In the genomic region with DNA sequence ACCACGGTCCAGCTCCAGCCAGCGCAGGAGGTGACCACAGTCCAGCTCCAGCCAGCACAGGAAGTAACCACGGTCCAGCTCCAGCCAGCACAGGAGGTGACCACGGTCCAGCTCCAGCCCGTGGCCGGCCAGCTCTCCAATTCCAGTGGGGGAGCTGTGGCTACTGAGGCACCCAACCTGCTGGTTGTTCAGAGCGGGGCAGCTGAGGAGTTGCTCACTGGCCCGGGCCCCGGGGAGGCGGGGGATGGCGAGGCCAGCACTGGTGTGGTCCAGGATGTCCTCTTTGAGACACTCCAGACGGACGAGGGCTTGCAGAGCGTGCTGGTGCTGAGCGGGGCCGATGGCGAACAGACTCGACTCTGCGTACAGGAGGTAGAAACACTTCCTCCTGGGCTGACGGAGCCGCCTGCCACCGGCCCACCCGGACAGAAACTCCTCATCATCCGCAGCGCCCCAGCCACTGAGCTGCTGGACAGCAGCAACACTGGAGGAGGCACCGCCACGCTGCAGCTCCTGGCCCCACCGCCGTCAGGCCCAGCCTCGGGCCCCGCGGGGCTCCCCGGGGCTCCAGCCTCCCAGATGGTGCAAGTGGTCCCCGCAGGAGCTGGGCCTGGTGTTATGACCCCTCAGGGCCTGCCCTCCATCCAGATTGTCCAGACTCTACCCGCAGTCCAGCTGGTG, we compare ENCODE assay signal across 1 cellular context.
TF ChIP-seq lines count a peak whose summit lies in the region.

No MANE protein-coding gene starts in this region.

TF ChIP-seq in A549, 52 proteins besides CTCF, POLR2A, EP300 and RAD21:
- TF ChIP-seq ZSCAN20 (CRISPR knock-in tag; IDR thresholded peaks at IDR 0.05) = no peak
- no peak for TF ChIP-seq EHMT2 (IDR thresholded peaks at IDR 0.05; ENCODE audit: low read depth)
- no peak for TF ChIP-seq ZFP36 (IDR thresholded peaks at IDR 0.05; ENCODE audit: borderline replicate concordance, partially characterized antibody)
- TF ChIP-seq CHD2 (IDR thresholded peaks at IDR 0.05; ENCODE audit: low read length, partially characterized antibody) = no peak
- TF ChIP-seq SREBF2 (IDR thresholded peaks at IDR 0.05) = no peak
- no peak for TF ChIP-seq CHD4 (IDR thresholded peaks at IDR 0.05; ENCODE audit: borderline replicate concordance)
- TF ChIP-seq, protein P1, sequence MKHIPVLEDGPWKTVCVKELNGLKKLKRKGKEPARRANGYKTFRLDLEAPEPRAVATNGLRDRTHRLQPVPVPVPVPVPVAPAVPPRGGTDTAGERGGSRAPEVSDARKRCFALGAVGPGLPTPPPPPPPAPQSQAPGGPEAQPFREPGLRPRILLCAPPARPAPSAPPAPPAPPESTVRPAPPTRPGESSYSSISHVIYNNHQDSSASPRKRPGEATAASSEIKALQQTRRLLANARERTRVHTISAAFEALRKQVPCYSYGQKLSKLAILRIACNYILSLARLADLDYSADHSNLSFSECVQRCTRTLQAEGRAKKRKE (CRISPR knock-in tag; IDR thresholded peaks at IDR 0.05; ENCODE audit: low read depth) = no peak
- TF ChIP-seq, protein P2, sequence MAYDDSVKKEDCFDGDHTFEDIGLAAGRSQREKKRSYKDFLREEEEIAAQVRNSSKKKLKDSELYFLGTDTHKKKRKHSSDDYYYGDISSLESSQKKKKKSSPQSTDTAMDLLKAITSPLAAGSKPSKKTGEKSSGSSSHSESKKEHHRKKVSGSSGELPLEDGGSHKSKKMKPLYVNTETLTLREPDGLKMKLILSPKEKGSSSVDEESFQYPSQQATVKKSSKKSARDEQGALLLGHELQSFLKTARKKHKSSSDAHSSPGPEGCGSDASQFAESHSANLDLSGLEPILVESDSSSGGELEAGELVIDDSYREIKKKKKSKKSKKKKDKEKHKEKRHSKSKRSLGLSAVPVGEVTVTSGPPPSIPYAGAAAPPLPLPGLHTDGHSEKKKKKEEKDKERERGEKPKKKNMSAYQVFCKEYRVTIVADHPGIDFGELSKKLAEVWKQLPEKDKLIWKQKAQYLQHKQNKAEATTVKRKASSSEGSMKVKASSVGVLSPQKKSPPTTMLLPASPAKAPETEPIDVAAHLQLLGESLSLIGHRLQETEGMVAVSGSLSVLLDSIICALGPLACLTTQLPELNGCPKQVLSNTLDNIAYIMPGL (CRISPR knock-in tag; IDR thresholded peaks at IDR 0.05; ENCODE audit: borderline replicate concordance) = no peak
- no peak for TF ChIP-seq RNF2 (IDR thresholded peaks at IDR 0.05; ENCODE audit: borderline replicate concordance, low read depth)
- TF ChIP-seq FOSL2 (IDR thresholded peaks at IDR 0.05) = no peak
- TF ChIP-seq FOSL2 (CRISPR knock-in tag; IDR thresholded peaks at IDR 0.05) = no peak
- TF ChIP-seq NPAS2 (CRISPR knock-in tag; IDR thresholded peaks at IDR 0.05; ENCODE audit: borderline replicate concordance) = no peak
- TF ChIP-seq JUN (IDR thresholded peaks at IDR 0.05) = no peak
- TF ChIP-seq PBX3 (IDR thresholded peaks at IDR 0.05) = no peak
- TF ChIP-seq KDM5A (IDR thresholded peaks at IDR 0.05) = no peak
- no peak for TF ChIP-seq MAZ (IDR thresholded peaks at IDR 0.05; ENCODE audit: borderline replicate concordance, low read depth, low read length)
- TF ChIP-seq, protein P3, sequence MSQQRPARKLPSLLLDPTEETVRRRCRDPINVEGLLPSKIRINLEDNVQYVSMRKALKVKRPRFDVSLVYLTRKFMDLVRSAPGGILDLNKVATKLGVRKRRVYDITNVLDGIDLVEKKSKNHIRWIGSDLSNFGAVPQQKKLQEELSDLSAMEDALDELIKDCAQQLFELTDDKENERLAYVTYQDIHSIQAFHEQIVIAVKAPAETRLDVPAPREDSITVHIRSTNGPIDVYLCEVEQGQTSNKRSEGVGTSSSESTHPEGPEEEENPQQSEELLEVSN (IDR thresholded peaks at IDR 0.05; ENCODE audit: borderline replicate concordance, low read depth) = no peak
- no peak; the same call in 1 of the 2 replicates for TF ChIP-seq REST (IDR thresholded peaks at IDR 0.05)
